Comparison of ENCODE assay signal across 1 cellular context in genomic region chr16:1870365-1871082, GRCh38.
TF ChIP-seq lines count a peak whose summit lies in the region.

No MANE protein-coding gene starts in this region.

TF ChIP-seq in A549, 52 proteins besides CTCF, POLR2A, EP300 and RAD21 (continued from another document):
- TF ChIP-seq PBX3 (IDR thresholded peaks at IDR 0.05) (0 out of 2 replicates have a peak, but pooled peaks have one; percentile 18), NR3C1 (IDR thresholded peaks at IDR 0.05) (no peak), RARB (CRISPR knock-in tag; IDR thresholded peaks at IDR 0.05) (peak; percentile 95), ZC3H11A (IDR thresholded peaks at IDR 0.05) (no peak), HMGXB4 (CRISPR knock-in tag; IDR thresholded peaks at IDR 0.05; ENCODE audit: borderline replicate concordance) (no peak), FOSL2 (IDR thresholded peaks at IDR 0.05) (peak; percentile 90), FOSL2 (CRISPR knock-in tag; IDR thresholded peaks at IDR 0.05) (peak; percentile 99), CEBPB (IDR thresholded peaks at IDR 0.05) (peak; percentile 88 to 91), HEYL (CRISPR knock-in tag; IDR thresholded peaks at IDR 0.05) (no peak), ATOH8 (CRISPR knock-in tag; IDR thresholded peaks at IDR 0.05; ENCODE audit: low read depth) (0 out of 2 replicates have a peak, but pooled peaks have one; percentile 9), REST (IDR thresholded peaks at IDR 0.05) (no peak), MAFK (IDR thresholded peaks at IDR 0.05; ENCODE audit: partially characterized antibody) (peak; percentile 90), POLR2AphosphoS2 (conservative IDR thresholded peaks at IDR 0.05; ENCODE audit: low read length) (no peak), BCL3 (IDR thresholded peaks at IDR 0.05) (0 out of 3 replicates have a peak, but pooled peaks have one; percentile 28), E2F6 (IDR thresholded peaks at IDR 0.05; ENCODE audit: borderline replicate concordance, low read depth) (no peak)
